ENCODE assay signal across 10 cellular contexts in the genomic region with DNA sequence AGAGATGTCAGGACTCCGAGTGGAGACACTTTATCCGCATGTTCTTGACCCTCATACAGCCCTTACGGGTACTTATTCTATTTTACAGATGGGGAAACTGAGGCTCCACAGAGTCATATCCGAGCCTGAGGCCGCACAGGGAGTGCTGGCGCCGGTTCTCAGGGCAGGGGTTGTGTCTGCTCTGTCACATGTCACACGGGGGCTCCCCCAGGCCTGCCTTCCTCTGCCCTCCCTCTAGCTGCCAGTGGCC. TPM values are rescaled to one million over a fixed set of nuclear protein-coding genes. Genes with fewer than 3 reads are reported as not detected.
DNase-seq lines count a peak whose midpoint lies in the region; ATAC-seq and TF ChIP-seq lines count a peak whose summit lies in the region.
"Had no signal": no experiment of that assay in that cellular context is flagged by ENCODE, and none has a peak within 500 bp of the region (broad histone marks: within the 10 kb centered on the region; RNA-seq: fewer than 3 reads in every experiment).

No MANE protein-coding gene starts in this region.

- peaks cover 46% of the 10 kb centered on the region for H3K4me1 Mint-ChIP-seq in activated naive CD8-positive, alpha-beta T cell (ENCODE audit: low read depth)
- peaks cover 31% of the 10 kb centered on the region for H3K4me1 Mint-ChIP-seq in activated naive CD8-positive, alpha-beta T cell treated with anti-CD3 and anti-CD28 coated beads for 36 hours
- peaks cover 10 to 18% of the 10 kb centered on the region in 2 donors for H3K4me1 Mint-ChIP-seq in natural killer cell treated with Interleukin-12 subunit alpha and Interleukin-12 subunit beta and Interleukin-15 and Interleukin-18, amount 100 ng/mL, for 72 hours (ENCODE audit: low read depth in 2 of 2)

- peak overlapping the region in 25 of 59 donors; percentile 7 to 98 (median 88) for H3K4me3 ChIP-seq in dorsolateral prefrontal cortex
- H3K4me3 ChIP-seq in upper lobe of right lung: peak overlapping the region; percentile 92

- H3K27me3 ChIP-seq in dorsolateral prefrontal cortex (no peaks in the 10 kb centered on the region), upper lobe of right lung (no peaks in the 10 kb centered on the region)

- H3K4me3 Mint-ChIP-seq in activated naive CD8-positive, alpha-beta T cell: peak overlapping the region; percentile 42
- no peak overlapping the region for H3K4me3 Mint-ChIP-seq in activated naive CD8-positive, alpha-beta T cell treated with anti-CD3 and anti-CD28 coated beads for 36 hours
- peak overlapping the region; percentile 12 for H3K4me3 Mint-ChIP-seq in natural killer cell treated with Interleukin-12 subunit alpha and Interleukin-12 subunit beta and Interleukin-15 and Interleukin-18, amount 100 ng/mL, for 72 hours

- no peaks in the 10 kb centered on the region for H3K9me3 ChIP-seq in upper lobe of right lung

- ATAC-seq in natural killer cell treated with Interleukin-12 subunit alpha and Interleukin-12 subunit beta and Interleukin-15 and Interleukin-18, amount 100 ng/mL, for 72 hours: no peak
- no peak for ATAC-seq in upper lobe of right lung

- H3K27me3 Mint-ChIP-seq in activated naive CD8-positive, alpha-beta T cell: no peaks in the 10 kb centered on the region
- H3K27me3 Mint-ChIP-seq in activated naive CD8-positive, alpha-beta T cell treated with anti-CD3 and anti-CD28 coated beads for 36 hours: no peaks in the 10 kb centered on the region
- peaks cover 0 to 5% of the 10 kb centered on the region in 2 donors for H3K27me3 Mint-ChIP-seq in natural killer cell treated with Interleukin-12 subunit alpha and Interleukin-12 subunit beta and Interleukin-15 and Interleukin-18, amount 100 ng/mL, for 72 hours

- H3K27ac ChIP-seq in dorsolateral prefrontal cortex (peak overlapping the region; percentile 50 to 99 (median 96)), upper lobe of right lung (peak overlapping the region; percentile 73)

- no peak for DNase-seq in activated naive CD8-positive, alpha-beta T cell treated with anti-CD3 and anti-CD28 coated beads for 36 hours
- DNase-seq in dorsolateral prefrontal cortex (no peak), upper lobe of right lung (no peak), occipital lobe (lab: John Stamatoyannopoulos, UW) (no peak), GM19240 (ENCODE audit: insufficient read length, low spot score) (no peak), NAMALWA (ENCODE audit: low spot score) (no peak)
- no peak for DNase-seq in natural killer cell treated with Interleukin-12 subunit alpha and Interleukin-12 subunit beta and Interleukin-15 and Interleukin-18, amount 100 ng/mL, for 72 hours (ENCODE audit: low spot score)
- DNase-seq: foreskin melanocyte had no signal

- H3K36me3 Mint-ChIP-seq in activated naive CD8-positive, alpha-beta T cell: no peaks in the 10 kb centered on the region
- no peaks in the 10 kb centered on the region for H3K36me3 Mint-ChIP-seq in activated naive CD8-positive, alpha-beta T cell treated with anti-CD3 and anti-CD28 coated beads for 36 hours
- H3K36me3 Mint-ChIP-seq in natural killer cell treated with Interleukin-12 subunit alpha and Interleukin-12 subunit beta and Interleukin-15 and Interleukin-18, amount 100 ng/mL, for 72 hours: no peaks in the 10 kb centered on the region

- H3K4me1 ChIP-seq in upper lobe of right lung: peaks cover 48% of the 10 kb centered on the region

- H3K27ac Mint-ChIP-seq in activated naive CD8-positive, alpha-beta T cell: no peak overlapping the region
- H3K27ac Mint-ChIP-seq in activated naive CD8-positive, alpha-beta T cell treated with anti-CD3 and anti-CD28 coated beads for 36 hours: no peak overlapping the region
- no peak overlapping the region for H3K27ac Mint-ChIP-seq in natural killer cell treated with Interleukin-12 subunit alpha and Interleukin-12 subunit beta and Interleukin-15 and Interleukin-18, amount 100 ng/mL, for 72 hours
- H3K27ac Mint-ChIP-seq: activated T-cell treated with anti-CD3 and anti-CD28 coated beads, Interleukin-2, amount 50 U/mL, for 72 hours had no signal

- no peak for TF ChIP-seq CTCF in dorsolateral prefrontal cortex (IDR thresholded peaks at IDR 0.05 in 54 of 56, conservative IDR thresholded peaks at IDR 0.05 in 2 of 56; ENCODE audit: low read depth in 1 of 56, partially characterized antibody in 56 of 56)
- TF ChIP-seq CTCF in upper lobe of right lung (IDR thresholded peaks at IDR 0.05): no peak

- H3K36me3 ChIP-seq in upper lobe of right lung: no peaks in the 10 kb centered on the region

- intact Hi-C loops in dorsolateral prefrontal cortex (cut with DNase I) (no loop called here), upper lobe of right lung (cut with DNase I) (no loop called here)

- H3K9me3 Mint-ChIP-seq in activated naive CD8-positive, alpha-beta T cell (ENCODE audit: low read depth): no peaks in the 10 kb centered on the region
- no peaks in the 10 kb centered on the region for H3K9me3 Mint-ChIP-seq in activated naive CD8-positive, alpha-beta T cell treated with anti-CD3 and anti-CD28 coated beads for 36 hours
- H3K9me3 Mint-ChIP-seq in natural killer cell treated with Interleukin-12 subunit alpha and Interleukin-12 subunit beta and Interleukin-15 and Interleukin-18, amount 100 ng/mL, for 72 hours: no peaks in the 10 kb centered on the region
- H3K9me3 Mint-ChIP-seq: activated T-cell treated with anti-CD3 and anti-CD28 coated beads, Interleukin-2, amount 50 U/mL, for 72 hours had no signal

RNA-seq across cellular contexts. Expression of gene INF2, which starts 1.0 kb away (rescaled TPM):
- total RNA-seq in activated naive CD8-positive, alpha-beta T cell treated with anti-CD3 and anti-CD28 coated beads for 36 hours: 10 to 100 TPM; 67.8 TPM
- total RNA-seq in dorsolateral prefrontal cortex (100 to 1,000 TPM in 97 of 120 experiments, 10 to 100 TPM in 23; 69.5 to 290 (median 127) TPM), upper lobe of right lung (117 TPM), occipital lobe (8.4 TPM)
- 10 to 100 TPM; 19.2 to 44.9 TPM for total RNA-seq in natural killer cell treated with Interleukin-12 subunit alpha and Interleukin-12 subunit beta and Interleukin-15 and Interleukin-18, amount 100 ng/mL, for 72 hours

RNA-seq across cellular contexts. Expression of gene ADSS1, which starts 35.6 kb away (rescaled TPM):
- 1 to 10 TPM in 1 of 2 experiments, under 1 TPM in 1; 0.87 to 1.7 TPM for total RNA-seq in activated naive CD8-positive, alpha-beta T cell treated with anti-CD3 and anti-CD28 coated beads for 36 hours
- 10 to 100 TPM in 62 of 120 experiments, 1 to 10 TPM in 58; 4.2 to 28.9 (median 10.3) TPM for total RNA-seq in dorsolateral prefrontal cortex
- total RNA-seq in natural killer cell treated with Interleukin-12 subunit alpha and Interleukin-12 subunit beta and Interleukin-15 and Interleukin-18, amount 100 ng/mL, for 72 hours: under 1 TPM; 0.50 to 0.61 TPM
- total RNA-seq in upper lobe of right lung: 5.5 TPM
- 4.8 TPM for total RNA-seq in occipital lobe
